Comparison of ENCODE assay signal across 9 cellular contexts in the genomic region with DNA sequence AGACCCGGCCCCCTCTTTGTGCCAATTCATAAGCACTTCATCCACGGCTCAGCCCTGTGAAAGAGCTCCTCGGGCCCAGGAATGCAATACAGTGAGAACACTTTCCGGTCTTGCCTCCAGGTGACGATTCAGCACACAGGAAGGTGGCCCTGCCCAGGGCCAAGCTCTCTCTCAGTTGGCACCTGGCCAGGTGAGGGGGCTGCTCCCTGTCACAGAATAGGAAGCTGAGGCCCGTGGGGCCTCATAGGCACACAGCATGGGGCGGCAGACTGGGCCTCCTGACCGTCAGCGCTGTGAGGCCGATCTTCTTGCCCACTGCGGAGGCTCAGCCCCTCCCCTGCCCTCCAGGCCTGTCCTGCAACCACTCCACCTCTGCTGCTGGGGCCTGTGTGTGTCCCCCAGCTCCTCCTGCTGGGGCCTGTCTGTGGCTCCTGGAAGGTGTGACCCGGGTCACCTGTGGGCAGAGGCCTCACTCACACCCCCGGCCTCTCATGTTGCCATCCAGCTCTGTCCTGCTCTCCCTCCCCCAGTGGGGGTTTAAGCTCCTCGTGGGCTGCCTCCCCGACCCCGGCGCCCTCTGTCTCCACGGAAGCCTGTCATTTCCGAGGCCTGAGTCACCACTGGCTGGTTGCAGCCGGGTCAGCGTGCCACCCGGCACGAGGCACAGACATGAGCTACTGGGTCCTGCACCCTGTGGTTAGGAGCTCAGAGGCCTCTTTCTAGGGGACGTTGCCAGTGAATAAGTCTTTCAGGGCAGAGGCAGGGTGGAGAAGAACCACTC.
DNase-seq lines count a peak whose midpoint lies in the region; FAIRE-seq and TF ChIP-seq lines count a peak whose summit lies in the region.
"Had no signal": no experiment of that assay in that cellular context is flagged by ENCODE, and none has a peak within 500 bp of the region (broad histone marks: within the 10 kb centered on the region; RNA-seq: fewer than 3 reads in every experiment).

No MANE protein-coding gene starts in this region.

- no peak for TF ChIP-seq CTCF in tibial artery (IDR thresholded peaks at IDR 0.05)
- TF ChIP-seq CTCF in D721Med (IDR thresholded peaks at IDR 0.05; ENCODE audit: insufficient read depth, missing control alignments) = no peak

- H3K27ac ChIP-seq in tibial artery = peak overlapping the region; percentile 37 to 42

- H3K27me3 ChIP-seq in iPS-15b (ENCODE audit: control insufficient read depth, insufficient read depth, low read length) (no peaks in the 10 kb centered on the region), tibial artery (no peaks in the 10 kb centered on the region)

- H3K4me3 ChIP-seq in iPS-15b (ENCODE audit: low read depth, low read length) (no peak overlapping the region), tibial artery (no peak overlapping the region)

- DNase-seq in NCI-H345 (lab: John Stamatoyannopoulos, UW) = peak; percentile 55
- DNase-seq in NCI-H345 treated with DMSO at 0.1 percent for 48 hours (lab: John Stamatoyannopoulos, UW; ENCODE audit: unreplicated experiment) = no peak
- peak; percentile 50 for DNase-seq in UCSD-AML1 (lab: John Stamatoyannopoulos, UW; ENCODE audit: unreplicated experiment)
- peak in 1 of 2 donors; percentile 79 for DNase-seq in tibial artery
- DNase-seq in NCI-H1930 (lab: John Stamatoyannopoulos, UW) = no peak
- DNase-seq in mesenteric fat pad (ENCODE audit: low spot score) = no peak
- no peak for DNase-seq in D721Med (ENCODE audit: insufficient read length, low spot score)
- DNase-seq: cerebellar nuclear complex had no signal

- H3K36me3 ChIP-seq in iPS-15b (ENCODE audit: control insufficient read depth, insufficient read depth, low read length) (no peaks in the 10 kb centered on the region), tibial artery (no peaks in the 10 kb centered on the region)

- no peak for FAIRE-seq in D721Med (lab: Jason Lieb, UNC)

- H3K9me3 ChIP-seq in iPS-15b (ENCODE audit: control insufficient read depth, insufficient read depth, low read length) = no peaks in the 10 kb centered on the region
- H3K9me3 ChIP-seq in tibial artery = no peaks in the 10 kb centered on the region

- intact Hi-C loops in tibial artery (cut with DNase I; ENCODE audit: low total_unique reads) = no loop called here

- H3K4me1 ChIP-seq in iPS-15b (ENCODE audit: control insufficient read depth, insufficient read depth, low read length) = no peaks in the 10 kb centered on the region
- H3K4me1 ChIP-seq in tibial artery = peaks cover 0 to 18% (median 17%) of the 10 kb centered on the region in 4 donors

- peak overlapping the region; percentile 47 for H3K9ac ChIP-seq in iPS-15b (ENCODE audit: low read depth, low read length)

Comparison
In these comparisons a context has a peak if more than half of its experiments do, and no peak if none do; other contexts are left out.
1. DNase-seq: peak in NCI-H345 (single experiment) and UCSD-AML1 (single experiment); none in NCI-H345 treated with DMSO at 0.1 percent for 48 hours (single experiment), NCI-H1930 (0 of 2), mesenteric fat pad (single experiment) and D721Med (single experiment).